In the genomic region with DNA sequence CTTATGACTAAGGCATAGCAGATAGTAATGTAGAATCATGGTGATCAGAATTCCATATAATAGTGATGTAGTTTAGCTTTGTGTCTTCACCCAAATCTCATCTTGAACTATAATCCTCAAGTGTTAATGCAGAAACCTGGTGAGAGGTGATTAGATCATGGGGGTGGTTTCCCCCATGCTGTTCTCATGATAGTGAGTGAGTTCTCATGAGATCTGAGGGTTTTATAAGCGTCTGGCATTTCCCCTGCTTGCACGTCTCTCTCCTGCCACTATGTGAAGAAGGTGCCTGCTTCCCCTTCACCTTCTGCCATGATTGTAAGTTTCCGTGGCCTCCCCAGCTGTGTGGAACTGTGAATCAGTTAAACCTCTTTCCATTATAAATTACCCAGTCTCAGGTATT, we compare ENCODE assay signal across 18 cellular contexts.
DNase-seq lines count a peak whose midpoint lies in the region; FAIRE-seq and TF ChIP-seq lines count a peak whose summit lies in the region.
"Had no signal": no experiment of that assay in that cellular context is flagged by ENCODE, and none has a peak within 500 bp of the region (broad histone marks: within the 10 kb centered on the region; RNA-seq: fewer than 3 reads in every experiment).

No MANE protein-coding gene starts in this region.

- no peak for TF ChIP-seq CTCF in Peyer's patch (IDR thresholded peaks at IDR 0.05)

- TF ChIP-seq POLR2A in Peyer's patch (IDR thresholded peaks at IDR 0.05): no peak

- no peaks in the 10 kb centered on the region for H3K27me3 ChIP-seq in Peyer's patch
- H3K27me3 ChIP-seq: BLaER1 treated with 17β-estradiol and CSF1 and Interleukin-3, amounts not matched to agents 10 nM and 100 nM had no signal

- no peak overlapping the region for H3K4me3 ChIP-seq in Peyer's patch
- H3K4me3 ChIP-seq: BLaER1 treated with 17β-estradiol and CSF1 and Interleukin-3, amounts not matched to agents 10 nM and 100 nM had no signal

- no peaks in the 10 kb centered on the region for H3K4me1 ChIP-seq in Peyer's patch

- no peaks in the 10 kb centered on the region for H3K9me3 ChIP-seq in Peyer's patch
- H3K9me3 ChIP-seq: BLaER1 treated with 17β-estradiol and CSF1 and Interleukin-3, amounts not matched to agents 10 nM and 100 nM had no signal

- H3K27ac ChIP-seq in epithelial cell of prostate (peak overlapping the region; percentile 81), Peyer's patch (no peak overlapping the region)
- H3K27ac ChIP-seq: BLaER1 treated with 17β-estradiol and CSF1 and Interleukin-3, amounts not matched to agents 10 nM and 100 nM had no signal

- no peak for FAIRE-seq in RCC 7860 (lab: Jason Lieb, UNC)

- no peaks in the 10 kb centered on the region for H3K36me3 ChIP-seq in Peyer's patch

- DNase-seq in activated CD8-positive, alpha-beta memory T cell treated with anti-CD3 and anti-CD28 coated beads, Interleukin-2, amount 50 U/mL, for 4 hours: peak; percentile 31
- DNase-seq in activated CD8-positive, alpha-beta memory T cell treated with anti-CD3 and anti-CD28 coated beads for 24 hours: no peak
- peak; percentile 13 for DNase-seq in stimulated activated CD4-positive, alpha-beta T cell treated with anti-CD3 and anti-CD28 coated beads, Interleukin-2, amount 100 ng/mL, for 4 hours (ENCODE audit: low read depth)
- no peak for DNase-seq in stimulated activated CD4-positive, alpha-beta T cell treated with anti-CD3 and anti-CD28 coated beads, Interleukin-12 subunit alpha, Interleukin-12 subunit beta, amount 100 ng/mL, for 4 hours
- DNase-seq in epithelial cell of prostate (ENCODE audit: low read depth, low spot score) (no peak), RCC 7860 (ENCODE audit: low spot score) (no peak), Peyer's patch (no peak)
- DNase-seq: Calu3; CD8-positive, alpha-beta T cell; GF-D8; HFFc6; MM.1S; NCI-H1092; NCI-H1436 treated with DMSO at 0.1 percent for 48 hours; NCI-H2029; NCI-H345; NCI-H524 treated with DMSO at 0.1 percent for 48 hours had no signal

Comparison
In these comparisons a context has a peak if more than half of its experiments do, and no peak if none do; other contexts are left out.
1. DNase-seq: peak in activated CD8-positive, alpha-beta memory T cell treated with anti-CD3 and anti-CD28 coated beads, Interleukin-2, amount 50 U/mL, for 4 hours (single experiment) and stimulated activated CD4-positive, alpha-beta T cell treated with anti-CD3 and anti-CD28 coated beads, Interleukin-2, amount 100 ng/mL, for 4 hours (single experiment); none in activated CD8-positive, alpha-beta memory T cell treated with anti-CD3 and anti-CD28 coated beads for 24 hours (single experiment), stimulated activated CD4-positive, alpha-beta T cell treated with anti-CD3 and anti-CD28 coated beads, Interleukin-12 subunit alpha, Interleukin-12 subunit beta, amount 100 ng/mL, for 4 hours (single experiment), epithelial cell of prostate (single experiment), RCC 7860 (single experiment) and Peyer's patch (0 of 3).